8 cellular contexts compared by ENCODE assay signal in genomic region chr4:81215219-81215892, GRCh38. TPM values are rescaled to one million over a fixed set of nuclear protein-coding genes. Genes with fewer than 3 reads are reported as not detected.
DNase-seq lines count a peak whose midpoint lies in the region; FAIRE-seq and TF ChIP-seq lines count a peak whose summit lies in the region.

Gene PRKG2, minus strand, starts transcription at chr4:81215222. Its CDS starts 10,175 bp downstream, at chr4:81205047.

- FAIRE-seq in astrocyte (lab: Jason Lieb, UNC): no peak

- H3K4me3 ChIP-seq in astrocyte (ENCODE audit: insufficient read depth, low read depth, low read length): peak within 1 kb of the TSS; percentile 46
- peak within 1 kb of the TSS; percentile 22 to 58 (median 55) for H3K4me3 ChIP-seq in subcutaneous abdominal adipose tissue (ENCODE audit: low read depth in 1 of 5, low read length in 5 of 5)
- H3K4me3 ChIP-seq in OCI-LY7 (ENCODE audit: low read depth, low read length, poor library complexity, severe bottlenecking): no peak within 1 kb of the TSS

- peak; percentile 12 for DNase-seq in NCI-H748 (lab: John Stamatoyannopoulos, UW; ENCODE audit: unreplicated experiment)
- no peak for DNase-seq in NCI-H748 treated with DMSO at 0.1 percent for 48 hours (lab: John Stamatoyannopoulos, UW)
- peak; percentile 1 for DNase-seq in astrocyte (ENCODE audit: low read depth)
- DNase-seq in OCI-LY7 (ENCODE audit: low spot score): no peak
- DNase-seq in cerebellum (ENCODE audit: low spot score): no peak
- DNase-seq in HFFc6: no peak

- no peaks in the 10 kb centered on the region for H3K79me2 ChIP-seq in astrocyte (ENCODE audit: insufficient read depth, low read length)
- no peaks in the 10 kb centered on the region for H3K79me2 ChIP-seq in OCI-LY7 (ENCODE audit: insufficient read depth, low read depth, low read length)

- no peaks in the 10 kb centered on the region for H3K9me2 ChIP-seq in OCI-LY7 (ENCODE audit: insufficient read depth, low read length)

- no peaks in the 10 kb centered on the region for H4K20me1 ChIP-seq in astrocyte (ENCODE audit: insufficient read depth, low read length)
- no peaks in the 10 kb centered on the region for H4K20me1 ChIP-seq in OCI-LY7 (ENCODE audit: insufficient read depth, low read length)

- H2AFZ ChIP-seq in astrocyte (ENCODE audit: low read depth, low read length) (peak within 1 kb of the TSS; percentile 85), OCI-LY7 (ENCODE audit: low read length) (no peak within 1 kb of the TSS)

- POLR2A ChIA-PET in OCI-LY7 (lab: Charles Lee): interaction anchor here (0.7 kb wide), 1 partner anchor 117 kb away, joined by 3 read pairs; no protein-coding TSS in a partner anchor

- H3K9ac ChIP-seq in astrocyte (ENCODE audit: low read length) (no peak within 1 kb of the TSS), subcutaneous abdominal adipose tissue (ENCODE audit: low read length in 5 of 5) (no peak within 1 kb of the TSS)

- peaks cover 31% of the 10 kb centered on the region for H3K27me3 Mint-ChIP-seq in astrocyte (ENCODE audit: low read depth, unreplicated experiment)
- peaks cover 12% of the 10 kb centered on the region; the same call in 1 of the 2 replicates for H3K27me3 Mint-ChIP-seq in HFFc6 (ENCODE audit: insufficient read depth)

- no peaks in the 10 kb centered on the region for H3K9me3 ChIP-seq in astrocyte (ENCODE audit: insufficient read depth, low read depth, low read length)
- peaks cover 0 to 4% (median 0%) of the 10 kb centered on the region in 5 donors for H3K9me3 ChIP-seq in subcutaneous abdominal adipose tissue (ENCODE audit: control insufficient read depth in 5 of 5, low read length in 5 of 5)
- no peaks in the 10 kb centered on the region for H3K9me3 ChIP-seq in OCI-LY7 (ENCODE audit: low read length)

- H3K4me1 Mint-ChIP-seq in astrocyte (ENCODE audit: low read depth, unreplicated experiment): no peaks in the 10 kb centered on the region
- no peaks in the 10 kb centered on the region for H3K4me1 Mint-ChIP-seq in HFFc6 (ENCODE audit: low read depth)

- H3K4me3 Mint-ChIP-seq in astrocyte (ENCODE audit: unreplicated experiment): peak within 1 kb of the TSS; percentile 83
- H3K4me3 Mint-ChIP-seq in HFFc6: no peak within 1 kb of the TSS

- H3K36me3 ChIP-seq in astrocyte (ENCODE audit: insufficient read depth, low read length): no peaks in the 10 kb centered on the region
- no peaks in the 10 kb centered on the region for H3K36me3 ChIP-seq in subcutaneous abdominal adipose tissue (ENCODE audit: control insufficient read depth in 5 of 5, insufficient read depth in 5 of 5, low read length in 5 of 5)
- no peaks in the 10 kb centered on the region for H3K36me3 ChIP-seq in OCI-LY7 (ENCODE audit: insufficient read depth, low read length)

- no peak within 1 kb of the TSS for H3K27ac Mint-ChIP-seq in astrocyte (ENCODE audit: unreplicated experiment)
- no peak within 1 kb of the TSS for H3K27ac Mint-ChIP-seq in HFFc6

- CTCF ChIA-PET in OCI-LY7 (lab: Charles Lee; ENCODE audit: unreplicated experiment): no interaction called here

- BruUV-seq in OCI-LY7 (replicated peaks; lab: Mats Ljungman, UMichigan): no TSS peak

- H3K27ac ChIP-seq in astrocyte (ENCODE audit: low read depth, low read length) (no peak within 1 kb of the TSS), layer of hippocampus (ENCODE audit: low read depth, low read length) (peak within 1 kb of the TSS; percentile 8), subcutaneous abdominal adipose tissue (ENCODE audit: low read depth, low read length) (no peak within 1 kb of the TSS), OCI-LY7 (ENCODE audit: low read depth, low read length, poor library complexity, severe bottlenecking) (no peak within 1 kb of the TSS)

- H3K27me3 ChIP-seq in astrocyte (ENCODE audit: insufficient read depth, low read length): peaks cover 35% of the 10 kb centered on the region
- peaks cover 8% of the 10 kb centered on the region for H3K27me3 ChIP-seq in layer of hippocampus (ENCODE audit: control insufficient read depth, insufficient read depth, low read length)
- H3K27me3 ChIP-seq in subcutaneous abdominal adipose tissue (ENCODE audit: control insufficient read depth in 5 of 5, insufficient read depth in 4 of 5, low read length in 5 of 5): peaks cover 12 to 35% (median 18%) of the 10 kb centered on the region in 5 donors

- intact Hi-C loops in OCI-LY7 (cut with micrococcal nuclease; ENCODE audit: unreplicated experiment): no loop called here

- H3K9me3 Mint-ChIP-seq in astrocyte (ENCODE audit: unreplicated experiment): peaks cover 4% of the 10 kb centered on the region
- H3K9me3 Mint-ChIP-seq in HFFc6: peaks cover 7% of the 10 kb centered on the region

- H3K36me3 Mint-ChIP-seq in astrocyte (ENCODE audit: low read depth, unreplicated experiment): no peaks in the 10 kb centered on the region
- H3K36me3 Mint-ChIP-seq in HFFc6 (ENCODE audit: low read depth): no peaks in the 10 kb centered on the region

- peaks cover 7% of the 10 kb centered on the region for H3K4me1 ChIP-seq in astrocyte (ENCODE audit: insufficient read depth, low read length)
- H3K4me1 ChIP-seq in subcutaneous abdominal adipose tissue (ENCODE audit: control insufficient read depth in 5 of 5, insufficient read depth in 5 of 5, low read length in 5 of 5): peaks cover 0 to 15% (median 13%) of the 10 kb centered on the region in 5 donors
- no peaks in the 10 kb centered on the region for H3K4me1 ChIP-seq in OCI-LY7 (ENCODE audit: insufficient read depth, low read length, poor library complexity, severe bottlenecking)

- TF ChIP-seq CTCF in astrocyte (IDR thresholded peaks at IDR 0.05; ENCODE audit: insufficient read depth, low read depth, low read length) (no peak), OCI-LY7 (conservative IDR thresholded peaks at IDR 0.05; ENCODE audit: low read length) (no peak), HFFc6 (IDR thresholded peaks at IDR 0.05) (no peak)

- H3K4me2 ChIP-seq in astrocyte (ENCODE audit: low read length) (peak within 1 kb of the TSS; percentile 90), OCI-LY7 (ENCODE audit: low read length) (no peak within 1 kb of the TSS)

RNA-seq across cellular contexts. Expression of gene PRKG2, which starts in this region (rescaled TPM):
- 0.23 and 0.29 TPM in 2 replicates for total RNA-seq in astrocyte
- 1.0 and 1.4 TPM in 2 replicates for total RNA-seq in OCI-LY7 (2014; rRNA removed; shearing (Covaris generic))
- 1.1 and 2.1 TPM in 2 replicates for total RNA-seq in OCI-LY7 (2022)
- total RNA-seq in cerebellum: 2.3 TPM
- not detected for total RNA-seq in HFFc6 (2021; fragmentation: NEBNext Ultra II Directional; extraction: Animal tissue kit (Norgen Biotek cat#: 25700))

Comparison
In these comparisons a context has a peak if more than half of its experiments do, and no peak if none do; other contexts are left out.
1. Peak in DNase-seq, H3K4me3 ChIP-seq and H3K4me2 ChIP-seq in astrocyte; RNA of the gene not detected or under 1 TPM.